In the genomic region with DNA sequence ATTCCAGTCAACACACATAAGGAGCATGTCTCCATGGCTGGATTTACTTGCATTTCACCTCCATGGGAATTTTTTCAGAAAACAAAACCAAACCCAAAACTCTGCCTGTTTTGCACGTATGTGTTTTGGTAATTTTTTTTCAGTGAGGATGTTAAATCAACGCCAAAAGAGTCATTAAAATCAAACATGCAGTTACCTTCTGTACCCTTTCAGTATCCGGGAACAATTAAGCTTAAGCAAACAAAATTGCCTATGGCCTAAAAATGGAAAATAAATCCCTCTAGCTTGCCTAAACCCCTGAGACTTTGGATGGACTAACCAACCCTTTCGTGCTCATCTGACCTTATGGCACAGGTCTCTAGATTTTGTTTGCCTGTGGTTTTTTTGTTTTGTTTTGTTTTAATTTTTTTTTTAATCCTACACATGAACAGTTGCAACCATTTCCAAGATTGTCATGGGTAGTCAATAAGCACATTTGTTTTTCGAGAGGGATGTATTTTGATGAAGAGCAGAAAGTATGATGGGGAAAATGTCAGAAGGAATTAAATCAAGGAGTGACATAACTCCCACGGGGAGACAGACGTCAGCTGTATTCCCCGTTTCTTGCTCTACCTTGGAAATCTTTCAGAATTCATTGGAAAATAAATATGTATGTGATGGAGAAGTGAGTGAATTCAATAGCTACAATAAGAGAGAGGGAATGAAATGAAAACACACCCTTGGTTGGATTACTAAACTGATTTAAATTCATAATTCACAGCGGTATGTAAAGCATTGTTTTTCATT, we compare ENCODE assay signal across 23 cellular contexts.
"Had no signal": no experiment of that assay in that cellular context is flagged by ENCODE, and none has a peak within 500 bp of the region (broad histone marks: within the 10 kb centered on the region; RNA-seq: fewer than 3 reads in every experiment).

No MANE protein-coding gene starts in this region.

- H3K4me3 Mint-ChIP-seq: brain; immature natural killer cell; nephron progenitor cell; stimulated activated effector memory CD8-positive, alpha-beta T cell treated with anti-CD3 and anti-CD28 coated beads, Interleukin-12 subunit alpha, Interleukin-12 subunit beta, amount 100 ng/mL, for 72 hours; stimulated activated naive CD8-positive, alpha-beta T cell treated with anti-CD3 and anti-CD28 coated beads, Interleukin-15, amount 100 ng/mL, for 72 hours; WTC11 had no signal

- H3K27me3 ChIP-seq: hepatocyte, right lobe of liver, suprapubic skin, tibial nerve had no signal

- H3K4me1 ChIP-seq: lower lobe of right lung, parathyroid adenoma, right lobe of liver, suprapubic skin, tibial nerve had no signal

- H3K9me3 Mint-ChIP-seq: nephron progenitor cell had no signal

- H3K36me3 Mint-ChIP-seq: activated naive CD4-positive, alpha-beta T cell treated with anti-CD3 and anti-CD28 coated beads, Interleukin-2, amount 50 U/mL, for 72 hours; brain; immature natural killer cell; stimulated activated effector memory CD8-positive, alpha-beta T cell treated with anti-CD3 and anti-CD28 coated beads, Interleukin-12 subunit alpha, Interleukin-12 subunit beta, amount 100 ng/mL, for 72 hours; WTC11 had no signal

- H3K27ac Mint-ChIP-seq: activated naive CD4-positive, alpha-beta T cell treated with anti-CD3 and anti-CD28 coated beads, Interleukin-2, amount 50 U/mL, for 72 hours; brain; immature natural killer cell; nephron progenitor cell; stimulated activated effector memory CD8-positive, alpha-beta T cell treated with anti-CD3 and anti-CD28 coated beads, Interleukin-12 subunit alpha, Interleukin-12 subunit beta, amount 100 ng/mL, for 72 hours; stimulated activated naive CD8-positive, alpha-beta T cell treated with anti-CD3 and anti-CD28 coated beads, Interleukin-15, amount 100 ng/mL, for 72 hours; WTC11 had no signal

- H3K27ac ChIP-seq: hepatocyte, lower lobe of right lung, parathyroid adenoma, right lobe of liver, skin epidermis, suprapubic skin, tibial nerve had no signal

- H3K4me3 ChIP-seq: hepatocyte, lower lobe of right lung, mucosa of descending colon, right lobe of liver, skin epidermis, suprapubic skin, tibial nerve had no signal

- ATAC-seq: activated naive CD4-positive, alpha-beta T cell treated with anti-CD3 and anti-CD28 coated beads, Interleukin-2, amount 50 U/mL, for 72 hours; left lobe of liver; lower lobe of right lung; mucosa of descending colon; right lobe of liver; stimulated activated effector memory CD8-positive, alpha-beta T cell treated with anti-CD3 and anti-CD28 coated beads, Interleukin-12 subunit alpha, Interleukin-12 subunit beta, amount 100 ng/mL, for 72 hours; stimulated activated naive CD8-positive, alpha-beta T cell treated with anti-CD3 and anti-CD28 coated beads, Interleukin-15, amount 100 ng/mL, for 72 hours; WTC11 had no signal

- H3K36me3 ChIP-seq: lower lobe of right lung, right lobe of liver, suprapubic skin, tibial nerve had no signal

- DNase-seq: activated T-cell treated with anti-CD3 and anti-CD28 coated beads, Interleukin-2, amount 50 U/mL, for 1 hour; aorta; effector memory CD4-positive, alpha-beta T cell; foreskin melanocyte; immature natural killer cell; lower lobe of right lung; mesendoderm; mucosa of descending colon; nephron progenitor cell; nucleus accumbens; right lobe of liver; stimulated activated CD4-positive, alpha-beta T cell treated with anti-CD3 and anti-CD28 coated beads, Interleukin-1b, Interleukin-23, amount 100 ng/mL, for 48 hours; stimulated activated naive CD8-positive, alpha-beta T cell treated with anti-CD3 and anti-CD28 coated beads, Interleukin-15, amount 100 ng/mL, for 72 hours had no signal

- H3K4me1 Mint-ChIP-seq: nephron progenitor cell; stimulated activated effector memory CD8-positive, alpha-beta T cell treated with anti-CD3 and anti-CD28 coated beads, Interleukin-12 subunit alpha, Interleukin-12 subunit beta, amount 100 ng/mL, for 72 hours; stimulated activated naive CD8-positive, alpha-beta T cell treated with anti-CD3 and anti-CD28 coated beads, Interleukin-15, amount 100 ng/mL, for 72 hours; WTC11 had no signal

- H3K9me3 ChIP-seq: lower lobe of right lung, mucosa of descending colon, right lobe of liver, suprapubic skin had no signal
